Comparison of ENCODE assay signal across 11 cellular contexts in genomic region chr18:36708366-36708765, GRCh38.
DNase-seq lines count a peak whose midpoint lies in the region; ATAC-seq and TF ChIP-seq lines count a peak whose summit lies in the region.
"Had no signal": no experiment of that assay in that cellular context is flagged by ENCODE, and none has a peak within 500 bp of the region (broad histone marks: within the 10 kb centered on the region; RNA-seq: fewer than 3 reads in every experiment).

No MANE protein-coding gene starts in this region.

- TF ChIP-seq CTCF in left ventricle myocardium inferior (IDR thresholded peaks at IDR 0.05; ENCODE audit: borderline replicate concordance) (no peak), neural crest cell (conservative IDR thresholded peaks at IDR 0.05) (no peak)

- peak overlapping the region; percentile 55 for H3K27ac Mint-ChIP-seq in neural crest cell (ENCODE audit: unreplicated experiment)
- H3K27ac Mint-ChIP-seq in activated T-cell treated with anti-CD3 and anti-CD28 coated beads, Interleukin-2, amount 50 U/mL, for 24 hours = no peak overlapping the region
- H3K27ac Mint-ChIP-seq: HFFc6 had no signal

- peak; percentile 20 for ATAC-seq in Right ventricle myocardium inferior

- H3K4me3 ChIP-seq in left ventricle myocardium inferior = no peak overlapping the region

- DNase-seq in Right ventricle myocardium inferior (ENCODE audit: missing footprints) = no peak
- no peak for DNase-seq in cardiac septum (ENCODE audit: low spot score)
- DNase-seq in left ventricle myocardium inferior = no peak
- no peak for DNase-seq in neural crest cell (ENCODE audit: low read depth, low spot score)
- no peak for DNase-seq in activated T-cell treated with anti-CD3 and anti-CD28 coated beads, Interleukin-2, amount 50 U/mL, for 24 hours
- no peak for DNase-seq in hypothalamus (lab: John Stamatoyannopoulos, UW)
- DNase-seq in C1 segment of cervical spinal cord (lab: John Stamatoyannopoulos, UW) = no peak
- DNase-seq: GF-D8, HCEC 1CT, HFFc6 had no signal

- no peaks in the 10 kb centered on the region for H3K36me3 Mint-ChIP-seq in neural crest cell (ENCODE audit: low read depth)
- no peaks in the 10 kb centered on the region for H3K36me3 Mint-ChIP-seq in activated T-cell treated with anti-CD3 and anti-CD28 coated beads, Interleukin-2, amount 50 U/mL, for 24 hours (ENCODE audit: low read depth)

- no peak overlapping the region for H3K4me3 Mint-ChIP-seq in neural crest cell
- H3K4me3 Mint-ChIP-seq in activated T-cell treated with anti-CD3 and anti-CD28 coated beads, Interleukin-2, amount 50 U/mL, for 24 hours = no peak overlapping the region
- H3K4me3 Mint-ChIP-seq: HFFc6 had no signal

- no peaks in the 10 kb centered on the region for H3K27me3 Mint-ChIP-seq in neural crest cell (ENCODE audit: low read depth)
- peaks cover 31% of the 10 kb centered on the region for H3K27me3 Mint-ChIP-seq in activated T-cell treated with anti-CD3 and anti-CD28 coated beads, Interleukin-2, amount 50 U/mL, for 24 hours

- peaks cover 69% of the 10 kb centered on the region for H3K4me1 ChIP-seq in left ventricle myocardium inferior

- H3K9me3 Mint-ChIP-seq in neural crest cell = no peaks in the 10 kb centered on the region
- no peaks in the 10 kb centered on the region for H3K9me3 Mint-ChIP-seq in activated T-cell treated with anti-CD3 and anti-CD28 coated beads, Interleukin-2, amount 50 U/mL, for 24 hours
- H3K9me3 Mint-ChIP-seq: HFFc6 had no signal

- intact Hi-C loops in Right ventricle myocardium inferior (cut with DNase I) (no loop called here), cardiac septum (cut with DNase I) (no loop called here), left ventricle myocardium inferior (cut with micrococcal nuclease) (no loop called here)

- peak overlapping the region; percentile 31 for H3K27ac ChIP-seq in left ventricle myocardium inferior (replicated peaks)
- H3K27ac ChIP-seq: 22Rv1 had no signal

- no peaks in the 10 kb centered on the region for H3K9me3 ChIP-seq in left ventricle myocardium inferior (replicated peaks)

- no peaks in the 10 kb centered on the region for H3K27me3 ChIP-seq in left ventricle myocardium inferior (ENCODE audit: low read depth)

- H3K4me1 Mint-ChIP-seq in neural crest cell = peaks cover 59% of the 10 kb centered on the region
- no peaks in the 10 kb centered on the region for H3K4me1 Mint-ChIP-seq in activated T-cell treated with anti-CD3 and anti-CD28 coated beads, Interleukin-2, amount 50 U/mL, for 24 hours (ENCODE audit: low read depth)

- no peaks in the 10 kb centered on the region for H3K36me3 ChIP-seq in left ventricle myocardium inferior
